ENCODE assay signal across 21 cellular contexts in genomic region chr10:78942006-78942405, GRCh38.
"Had no signal": no experiment of that assay in that cellular context is flagged by ENCODE, and none has a peak within 500 bp of the region (broad histone marks: within the 10 kb centered on the region; RNA-seq: fewer than 3 reads in every experiment).

No MANE protein-coding gene starts in this region.

- H3K36me3 ChIP-seq: heart right ventricle, neural progenitor cell, prostate gland, spleen, suprapubic skin had no signal

- H3K27me3 ChIP-seq: dorsolateral prefrontal cortex, heart right ventricle, neural progenitor cell, spleen, suprapubic skin had no signal

- H3K4me1 ChIP-seq: neural progenitor cell, prostate gland had no signal

- H3K4me3 ChIP-seq: dorsolateral prefrontal cortex, heart right ventricle, lung, mucosa of descending colon, neural progenitor cell, prostate gland, skin epidermis, spleen, suprapubic skin had no signal

- ATAC-seq: heart right ventricle; left ventricle myocardium superior; mucosa of descending colon; natural killer cell treated with Interleukin-12 subunit alpha and Interleukin-12 subunit beta and Interleukin-15 and Interleukin-18, amount 100 ng/mL, for 72 hours; right cardiac atrium; stimulated activated naive B cell treated with anti-CD40 and anti-IgM and Interleukin-4, amounts not matched to agents 10 μg/mL and 1 μg/mL and 100 μg/mL, for 72 hours had no signal

- H3K9me3 ChIP-seq: mucosa of descending colon, prostate gland, suprapubic skin had no signal

- H3K27ac ChIP-seq: heart right ventricle, neural progenitor cell, prostate gland, skin epidermis, spleen, suprapubic skin had no signal

- H2AFZ ChIP-seq: neural progenitor cell had no signal

- H3K9ac ChIP-seq: neural progenitor cell had no signal

- H3K4me2 ChIP-seq: neural progenitor cell had no signal

- DNase-seq: central memory CD4-positive, alpha-beta T cell; dorsolateral prefrontal cortex; effector CD4-positive, alpha-beta T cell; foreskin melanocyte; glutamatergic neuron; heart right ventricle; hypothalamus; immature natural killer cell; left ventricle myocardium superior; mucosa of descending colon; naive B cell; stimulated activated CD4-positive, alpha-beta T cell treated with anti-CD3 and anti-CD28 coated beads, Interleukin-2, amount 100 ng/mL, for 48 hours; stimulated activated naive B cell treated with anti-CD40 and anti-IgM and Interleukin-4, amounts not matched to agents 10 μg/mL and 1 μg/mL and 100 μg/mL, for 72 hours had no signal
